ENCODE assay signal across 8 cellular contexts in genomic region chr1:151762941-151763921, GRCh38. TPM values are rescaled to one million over a fixed set of nuclear protein-coding genes. Genes with fewer than 3 reads are reported as not detected.
DNase-seq lines count a peak whose midpoint lies in the region; ATAC-seq and TF ChIP-seq lines count a peak whose summit lies in the region.

MRPL9 (minus strand) TSS chr1:151763496; CDS start chr1:151763479, 17 bp downstream.

- peaks cover 21% of the 10 kb centered on the region; the same call in 1 of the 2 replicates for H3F3A ChIP-seq in PC-9 (ENCODE audit: insufficient read depth, low read depth)

- peaks cover 16% of the 10 kb centered on the region for H3K36me3 ChIP-seq in IMR-90 (ENCODE audit: control insufficient read depth, insufficient read depth, low read length)
- 0 out of 2 replicates have a peak, but pooled peaks cover 10% of the 10 kb centered on the region for H3K36me3 ChIP-seq in PC-9 (ENCODE audit: low read depth)
- no peaks in the 10 kb centered on the region for H3K36me3 ChIP-seq in mucosa of descending colon (ENCODE audit: low read depth)

- no peaks in the 10 kb centered on the region for H3K9me2 ChIP-seq in PC-9 (ENCODE audit: insufficient read depth)

- H2BK15ac ChIP-seq in IMR-90 (ENCODE audit: low read depth, low read length): peak within 1 kb of the TSS; percentile 49; the same call in 1 of the 3 replicates

- H3K4me3 Mint-ChIP-seq in Calu3 (ENCODE audit: low read depth, unreplicated experiment): peak within 1 kb of the TSS; percentile 99

- no peak within 1 kb of the TSS for H2BK20ac ChIP-seq in IMR-90 (ENCODE audit: low read depth, low read length)

- TF ChIP-seq CTCF in Calu3 (IDR thresholded peaks at IDR 0.05; ENCODE audit: unreplicated experiment): no peak
- no peak for TF ChIP-seq CTCF in IMR-90 (conservative IDR thresholded peaks at IDR 0.05; ENCODE audit: low read depth, low read length)
- no peak for TF ChIP-seq CTCF in PC-9 (conservative IDR thresholded peaks at IDR 0.05)
- no peak for TF ChIP-seq CTCF in epithelial cell of proximal tubule (conservative IDR thresholded peaks at IDR 0.05; ENCODE audit: low read depth, low read length)
- no peak for TF ChIP-seq CTCF in mucosa of descending colon (IDR thresholded peaks at IDR 0.05)

- peak within 1 kb of the TSS; percentile 92 for H3K9ac ChIP-seq in IMR-90 (ENCODE audit: low read depth, low read length)

- H3K4me2 ChIP-seq in IMR-90 (ENCODE audit: low read depth, low read length) (peak within 1 kb of the TSS; percentile 91), PC-9 (peak within 1 kb of the TSS; percentile 92)

- H3K79me2 ChIP-seq in PC-9 (ENCODE audit: low read depth): 0 out of 2 replicates have a peak, but pooled peaks cover 10% of the 10 kb centered on the region

- H3K9me3 ChIP-seq in IMR-90 (ENCODE audit: control insufficient read depth, insufficient read depth, low read length) (no peaks in the 10 kb centered on the region), PC-9 (ENCODE audit: insufficient read depth, low read depth) (no peaks in the 10 kb centered on the region), mucosa of descending colon (no peaks in the 10 kb centered on the region)

- H4K91ac ChIP-seq in IMR-90 (ENCODE audit: insufficient read depth, low read depth, low read length): peak within 1 kb of the TSS; percentile 91

- 4% methylated on average over 21 of the region's 68 CpGs; no CpG with 5 or more reads in 1 of the 2 experiments for WGBS in IMR-90 (ENCODE audit: extremely low coverage in 2 of 2, insufficient read length in 1 of 2), 2 experiments

- in situ Hi-C loops in IMR-90 (cut with MboI; ENCODE audit: low sequenced_read_pairs): no loop called here

- H3K18ac ChIP-seq in IMR-90 (ENCODE audit: low read depth, low read length): peak within 1 kb of the TSS; percentile 30

- no peaks in the 10 kb centered on the region for H4K20me1 ChIP-seq in IMR-90 (ENCODE audit: insufficient read depth, low read length)
- H4K20me1 ChIP-seq in PC-9 (ENCODE audit: insufficient read depth): no peaks in the 10 kb centered on the region

- BruUV-seq in Calu3 (replicated peaks; lab: Mats Ljungman, UMichigan) (TSS peak; percentile 97), IMR-90 (replicated peaks; lab: Mats Ljungman, UMichigan) (no TSS peak), PC-9 (replicated peaks; lab: Mats Ljungman, UMichigan) (TSS peak; percentile 92)

- peaks cover 44% of the 10 kb centered on the region for H3K36me3 Mint-ChIP-seq in Calu3 (ENCODE audit: insufficient read depth, unreplicated experiment)

- H2AK5ac ChIP-seq in IMR-90 (ENCODE audit: low read depth, low read length): no peak within 1 kb of the TSS; the same call in 1 of the 2 replicates

- H2AK9ac ChIP-seq in IMR-90 (replicated peaks; ENCODE audit: low read depth, low read length, poor library complexity): peak within 1 kb of the TSS; percentile 79

- no peaks in the 10 kb centered on the region for H3K9me3 Mint-ChIP-seq in Calu3 (ENCODE audit: low read depth, unreplicated experiment)

- H3K56ac ChIP-seq in IMR-90 (ENCODE audit: extremely low read depth, insufficient read depth, low read length): peak within 1 kb of the TSS; percentile 85

- H3K23ac ChIP-seq in IMR-90 (ENCODE audit: low read depth, low read length): peak within 1 kb of the TSS; percentile 87

- H3K27me3 Mint-ChIP-seq in Calu3 (ENCODE audit: unreplicated experiment): no peaks in the 10 kb centered on the region

- TF ChIP-seq POLR2A in IMR-90 (IDR thresholded peaks at IDR 0.05; ENCODE audit: low read depth, low read length): peak; percentile 78; the same call in 1 of the 2 replicates

- peak within 1 kb of the TSS; percentile 86 for H4K5ac ChIP-seq in IMR-90 (ENCODE audit: low read depth, low read length)

- H4K8ac ChIP-seq in IMR-90 (ENCODE audit: low read depth in 2 of 2, low read length in 2 of 2): peak within 1 kb of the TSS; percentile 99 to 100

- peak within 1 kb of the TSS; percentile 84 for H3K4ac ChIP-seq in IMR-90 (ENCODE audit: low read depth, low read length)

- H3K27ac ChIP-seq in IMR-90 (ENCODE audit: insufficient read depth, low read length): peak within 1 kb of the TSS; percentile 80
- H3K27ac ChIP-seq in PC-9: peak within 1 kb of the TSS; percentile 66

- CTCF ChIA-PET in Calu3 (lab: Charles Lee): interaction anchor here (0.6 to 1.4 kb wide), 7 partner anchors 21 to 434 kb away, joined by 3 to 6 read pairs (median 3); no protein-coding TSS in a partner anchor
- CTCF ChIA-PET in IMR-90 (lab: Yijun Ruan, JAX): interaction anchor here (1.5 kb wide), 1 partner anchor 16 kb away, joined by 5 read pairs; no protein-coding TSS in a partner anchor
- CTCF ChIA-PET in PC-9 (lab: Charles Lee): interaction anchor here (0.6 to 0.7 kb wide), 2 partner anchors 29 to 158 kb away, joined by 3 read pairs; no protein-coding TSS in a partner anchor

- H2AFZ ChIP-seq in IMR-90 (replicated peaks; ENCODE audit: low read length, poor library complexity) (peak within 1 kb of the TSS; percentile 96), PC-9 (peak within 1 kb of the TSS; percentile 93)

- H3K27me3 ChIP-seq in IMR-90 (ENCODE audit: control insufficient read depth, insufficient read depth, low read length) (no peaks in the 10 kb centered on the region), PC-9 (ENCODE audit: insufficient read depth, low read depth) (no peaks in the 10 kb centered on the region)

- intact Hi-C loops in Calu3 (cut with micrococcal nuclease; ENCODE audit: unreplicated experiment) (no loop called here), IMR-90 (cut with micrococcal nuclease) (loop anchor here (2.0 to 5.0 kb wide), 3 partner anchors 74 to 239 kb away; partner anchors contain the start of genes C2CD4D and THEM4), PC-9 (cut with micrococcal nuclease; ENCODE audit: unreplicated experiment) (loop anchor here (5.0 to 10.0 kb wide), 2 partner anchors 74 to 242 kb away; partner anchors contain the start of gene C2CD4D), mucosa of descending colon (cut with DNase I, micrococcal nuclease) (no loop called here)

- peaks cover 5 to 32% of the 10 kb centered on the region in 2 experiments for H3K79me1 ChIP-seq in IMR-90 (ENCODE audit: low read depth in 1 of 2, low read length in 2 of 2)

- H2BK120ac ChIP-seq in IMR-90 (ENCODE audit: low read depth, low read length): peak within 1 kb of the TSS; percentile 31; the same call in 1 of the 2 replicates

- peak within 1 kb of the TSS; percentile 96 for H3K14ac ChIP-seq in IMR-90 (replicated peaks; ENCODE audit: low read depth, low read length)

- H3K27ac Mint-ChIP-seq in Calu3 (ENCODE audit: unreplicated experiment): peak within 1 kb of the TSS; percentile 97

- ATAC-seq in GM21447 (IDR thresholded peaks at IDR 0.05; ENCODE audit: unreplicated experiment): peak; percentile 91
- peak; percentile 100 for ATAC-seq in IMR-90 (ENCODE audit: low read depth)
- ATAC-seq in mucosa of descending colon: peak; percentile 99

- peaks cover 3% of the 10 kb centered on the region; the same call in 1 of the 2 replicates for H3K4me1 ChIP-seq in IMR-90 (ENCODE audit: control insufficient read depth, insufficient read depth, low read length)
- peaks cover 29% of the 10 kb centered on the region for H3K4me1 ChIP-seq in PC-9 (replicated peaks; ENCODE audit: insufficient read depth)
- H3K4me1 ChIP-seq in mucosa of descending colon (ENCODE audit: low read depth): peaks cover 6% of the 10 kb centered on the region

- no peak for TF ChIP-seq RAD21 in IMR-90 (IDR thresholded peaks at IDR 0.05; ENCODE audit: low read length)

- POLR2A ChIA-PET in IMR-90 (lab: Charles Lee; ENCODE audit: unreplicated experiment) (interaction anchor here (0.6 kb wide), 1 partner anchor 13 kb away, joined by 3 read pairs; no protein-coding TSS in a partner anchor), PC-9 (lab: Charles Lee; ENCODE audit: unreplicated experiment) (interaction anchor here (0.6 to 0.8 kb wide), 5 partner anchors 26 to 481 kb away, joined by 3 to 8 read pairs (median 4); partner anchors contain the start of gene ZNF687)

- dilution Hi-C loops in IMR-90 (cut with HindIII; ENCODE audit: low sequenced_read_pairs, unreplicated experiment): no loop called here

- peak within 1 kb of the TSS; percentile 61 for H2BK5ac ChIP-seq in IMR-90 (ENCODE audit: low read depth, low read length, poor library complexity, severe bottlenecking)

- peak; percentile 93 for DNase-seq in Calu3
- peak; percentile 71 for DNase-seq in IMR-90
- peak; percentile 56 to 72 for DNase-seq in PC-9
- peak; percentile 85 for DNase-seq in activated T-cell treated with anti-CD3 and anti-CD28 coated beads for 48 hours (ENCODE audit: low read depth)
- no peak for DNase-seq in epithelial cell of proximal tubule (ENCODE audit: low read depth)
- peak; percentile 88 to 90 (median 89) for DNase-seq in mucosa of descending colon
- peak; percentile 54 to 70 for DNase-seq in stimulated activated CD8-positive, alpha-beta memory T cell treated with anti-CD3 and anti-CD28 coated beads, Interleukin-4, amount 100 ng/mL, for 1 hour (ENCODE audit: low read depth in 2 of 2, low spot score in 1 of 2)

- peaks cover under 1% of the 10 kb centered on the region; the same call in 1 of the 2 replicates for H3K9me1 ChIP-seq in IMR-90 (ENCODE audit: insufficient read depth, low read length)

- H3K4me3 ChIP-seq in IMR-90 (ENCODE audit: insufficient read depth, low read depth, low read length) (peak within 1 kb of the TSS; percentile 71), PC-9 (peak within 1 kb of the TSS; percentile 83), epithelial cell of proximal tubule (ENCODE audit: low read depth, low read length) (peak within 1 kb of the TSS; percentile 75), mucosa of descending colon (peak within 1 kb of the TSS; percentile 65)

- H3K4me1 Mint-ChIP-seq in Calu3 (ENCODE audit: low read depth, unreplicated experiment): peaks cover 26% of the 10 kb centered on the region

TF ChIP-seq in IMR-90, 13 proteins besides CTCF, POLR2A, EP300 and RAD21 (continues in another document):
- TF ChIP-seq CHD1 (IDR thresholded peaks at IDR 0.05; ENCODE audit: low read depth, low read length) (no peak), FOS (IDR thresholded peaks at IDR 0.05; ENCODE audit: low read depth, low read length) (no peak), CEBPB (IDR thresholded peaks at IDR 0.05; ENCODE audit: low read depth, low read length) (no peak), USF2 (IDR thresholded peaks at IDR 0.05; ENCODE audit: low read depth, low read length) (no peak)

RNA-seq across cellular contexts. Expression of gene MRPL9, which starts in this region (rescaled TPM):
- total RNA-seq in Calu3 (2022): 106 and 118 TPM in 2 replicates
- 65.4 and 85.8 TPM in 2 replicates for total RNA-seq in IMR-90 (2012; rRNA removed)
- 77.3 and 87.5 TPM in 2 replicates for polyA plus RNA-seq in IMR-90 (2012; rRNA removed)
- 37.2 and 62.6 TPM in 2 replicates for polyA plus RNA-seq in IMR-90 (2012; cell fraction: cytosol; rRNA removed)
- 37.5 and 93.0 TPM in 2 replicates for polyA plus RNA-seq in IMR-90 (2012; cell fraction: nucleus; rRNA removed; ENCODE audit: low replicate concordance)
- total RNA-seq in PC-9 (2021): 80.9 and 132 TPM in 2 replicates
- 136 and 166 TPM in 2 replicates for total RNA-seq in epithelial cell of proximal tubule
- 10 to 100 TPM; 46.5 to 51.2 (median 50.9) TPM for total RNA-seq in mucosa of descending colon

Comparison
In these comparisons a context has a peak if more than half of its experiments do, and no peak if none do; other contexts are left out.
1. intact Hi-C loops: an anchor here in IMR-90 (2.0 to 5.0 kb wide) and PC-9 (5.0 to 10.0 kb wide); none called in Calu3 and mucosa of descending colon.